Comparison of ENCODE assay signal across 8 cellular contexts in the genomic region with DNA sequence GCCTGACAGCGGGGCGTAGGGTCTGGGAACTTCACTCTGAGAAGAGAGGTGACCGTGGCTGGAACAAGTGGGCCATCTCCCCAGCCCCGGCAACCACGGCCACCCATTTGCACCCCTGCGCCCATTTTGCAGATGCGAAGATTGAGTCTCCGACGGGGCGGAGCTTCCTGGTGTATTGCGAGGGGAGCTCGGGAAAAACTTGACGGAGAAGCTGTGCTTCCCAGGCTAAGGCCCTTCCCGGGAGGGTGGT. TPM values are rescaled to one million over a fixed set of nuclear protein-coding genes. Genes with fewer than 3 reads are reported as not detected.
A peak's percentile ranks its signal among the peaks of the same experiment; 100 is the strongest.
DNase-seq lines count a peak whose midpoint lies in the region; ATAC-seq, FAIRE-seq and TF ChIP-seq lines count a peak whose summit lies in the region.

No MANE protein-coding gene starts in this region.

- CTCF ChIA-PET in OCI-LY7 (lab: Charles Lee; ENCODE audit: unreplicated experiment) = interaction anchor here (0.6 to 2.0 kb wide), 4 partner anchors 12 to 1001 kb away, joined by 3 to 7 read pairs (median 4); no protein-coding TSS in a partner anchor
- CTCF ChIA-PET in endothelial cell of umbilical vein (lab: Charles Lee) = interaction anchor here (0.9 to 8.7 kb wide), 15 partner anchors 12 to 172 kb away, joined by 3 to 80 read pairs (median 11); a partner anchor contains a TSS

- H3K79me2 ChIP-seq in OCI-LY7 (ENCODE audit: insufficient read depth, low read depth, low read length) = peaks cover 23% of the 10 kb centered on the region
- peaks cover 23% of the 10 kb centered on the region for H3K79me2 ChIP-seq in endothelial cell of umbilical vein (ENCODE audit: control insufficient read depth, insufficient read depth, low read length)

- FAIRE-seq in endothelial cell of umbilical vein (lab: Jason Lieb, UNC) = no peak

- BruUV-seq in OCI-LY7 (replicated peaks; lab: Mats Ljungman, UMichigan) (no TSS peak), endothelial cell of umbilical vein (replicated peaks; lab: Mats Ljungman, UMichigan) (no TSS peak)

- dilution Hi-C loops in endothelial cell of umbilical vein (cut with MboI; ENCODE audit: extremely low pct_ligation_motif_present, low sequenced_read_pairs) = no loop called here

- peak overlapping the region; percentile 100 for H3K9ac ChIP-seq in endothelial cell of umbilical vein (replicated peaks; ENCODE audit: extremely low read depth, insufficient read depth, low read length)
- H3K9ac ChIP-seq in rectal smooth muscle tissue (ENCODE audit: low read length) = peak overlapping the region; percentile 84

- POLR2A ChIA-PET in OCI-LY7 (lab: Charles Lee) = interaction anchor here (0.6 to 2.2 kb wide), 5 partner anchors 37 to 152 kb away, joined by 3 to 11 read pairs (median 3); a partner anchor contains a TSS
- POLR2A ChIA-PET in endothelial cell of umbilical vein (lab: Charles Lee) = interaction anchor here (0.6 kb wide), 1 partner anchor 36 kb away, joined by 4 read pairs; no protein-coding TSS in a partner anchor

- H3K4me2 ChIP-seq in OCI-LY7 (ENCODE audit: low read length) (peak overlapping the region; percentile 86), endothelial cell of umbilical vein (ENCODE audit: insufficient read depth, low read length) (peak overlapping the region; percentile 81)

- TF ChIP-seq CTCF in GM06990 (IDR thresholded peaks at IDR 0.05; ENCODE audit: insufficient read depth, low read length, poor library complexity, severe bottlenecking) = no peak
- no peak for TF ChIP-seq CTCF in OCI-LY7 (conservative IDR thresholded peaks at IDR 0.05; ENCODE audit: low read length)
- TF ChIP-seq CTCF in endothelial cell of umbilical vein (IDR thresholded peaks at IDR 0.05; ENCODE audit: extremely low read depth in 1 of 2, insufficient read depth in 1 of 2, low read depth in 1 of 2, low read length in 2 of 2) = no peak

- H3K9me3 ChIP-seq in OCI-LY7 (ENCODE audit: low read length) (no peaks in the 10 kb centered on the region), endothelial cell of umbilical vein (replicated peaks; ENCODE audit: control insufficient read depth, insufficient read depth, low read length) (no peaks in the 10 kb centered on the region)

- H3K27ac ChIP-seq in OCI-LY7 (ENCODE audit: low read depth, low read length, poor library complexity, severe bottlenecking) (peak overlapping the region; percentile 94), endothelial cell of umbilical vein (ENCODE audit: insufficient read depth, low read depth, low read length) (peak overlapping the region; percentile 100), rectal smooth muscle tissue (ENCODE audit: low read depth, low read length) (peak overlapping the region; percentile 100)

- no peak for TF ChIP-seq POLR2A in endothelial cell of umbilical vein (IDR thresholded peaks at IDR 0.05; ENCODE audit: low read depth, low read length)

- H3K4me3 ChIP-seq in GM06990 (replicated peaks; ENCODE audit: low read depth, low read length) (peak overlapping the region; percentile 85), OCI-LY7 (ENCODE audit: low read depth, low read length, poor library complexity, severe bottlenecking) (peak overlapping the region; percentile 94), endothelial cell of umbilical vein (replicated peaks in 1 of 3; ENCODE audit: insufficient read depth in 1 of 3, low read depth in 1 of 3, low read length in 3 of 3) (peak overlapping the region; percentile 52 to 79 (median 72)), rectal smooth muscle tissue (ENCODE audit: low read length) (peak overlapping the region; percentile 99)

- no peak for DNase-seq in GM06990 (ENCODE audit: extremely low read depth, insufficient read length)
- no peak for DNase-seq in OCI-LY7 (ENCODE audit: low spot score)
- no peak for DNase-seq in endothelial cell of umbilical vein (ENCODE audit: low read depth, low spot score)
- no peak for DNase-seq in HK-2 (ENCODE audit: unreplicated experiment)
- no peak for DNase-seq in OCI-M2 (lab: John Stamatoyannopoulos, UW; ENCODE audit: unreplicated experiment)
- no peak for DNase-seq in hepatic stellate cell (ENCODE audit: low spot score)

- no peaks in the 10 kb centered on the region for H4K20me1 ChIP-seq in OCI-LY7 (ENCODE audit: insufficient read depth, low read length)
- no peaks in the 10 kb centered on the region for H4K20me1 ChIP-seq in endothelial cell of umbilical vein (replicated peaks; ENCODE audit: control insufficient read depth, extremely low read depth, insufficient read depth, low read length)

- no peaks in the 10 kb centered on the region for H3K27me3 ChIP-seq in GM06990 (replicated peaks; ENCODE audit: control insufficient read depth, insufficient read depth, low read length)
- peaks cover 0 to 2% of the 10 kb centered on the region in 2 experiments for H3K27me3 ChIP-seq in endothelial cell of umbilical vein (ENCODE audit: control insufficient read depth in 2 of 2, insufficient read depth in 2 of 2, low read length in 2 of 2)
- no peaks in the 10 kb centered on the region for H3K27me3 ChIP-seq in rectal smooth muscle tissue (ENCODE audit: control insufficient read depth, insufficient read depth, low read length)

- H3K36me3 ChIP-seq in GM06990 (ENCODE audit: control insufficient read depth, insufficient read depth, low read length) (peaks cover 22% of the 10 kb centered on the region), OCI-LY7 (ENCODE audit: insufficient read depth, low read length) (peaks cover 30% of the 10 kb centered on the region), endothelial cell of umbilical vein (ENCODE audit: control insufficient read depth in 2 of 2, extremely low read depth in 1 of 2, insufficient read depth in 2 of 2, low read length in 2 of 2) (peaks cover 0 to 17% of the 10 kb centered on the region in 2 experiments), rectal smooth muscle tissue (ENCODE audit: control insufficient read depth, insufficient read depth, low read length) (peaks cover 20% of the 10 kb centered on the region)

- H3K4me1 ChIP-seq in OCI-LY7 (ENCODE audit: insufficient read depth, low read length, poor library complexity, severe bottlenecking) = peaks cover 25% of the 10 kb centered on the region
- peaks cover 14% of the 10 kb centered on the region for H3K4me1 ChIP-seq in endothelial cell of umbilical vein (ENCODE audit: control insufficient read depth, extremely low read depth, insufficient read depth, low read length)
- H3K4me1 ChIP-seq in rectal smooth muscle tissue (ENCODE audit: control insufficient read depth, insufficient read depth, low read length) = peaks cover 8% of the 10 kb centered on the region

- no peaks in the 10 kb centered on the region for H3K9me2 ChIP-seq in OCI-LY7 (ENCODE audit: insufficient read depth, low read length)

- intact Hi-C loops in OCI-LY7 (cut with micrococcal nuclease; ENCODE audit: unreplicated experiment) (loop anchor here (1.0 to 5.0 kb wide), 6 partner anchors 36 to 716 kb away; a partner anchor contains a TSS), endothelial cell of umbilical vein (cut with micrococcal nuclease) (loop anchor here (2.0 to 5.0 kb wide), 2 partner anchors 81 to 1004 kb away; a partner anchor contains a TSS)

- ATAC-seq in GM21723 (IDR thresholded peaks at IDR 0.05; ENCODE audit: unreplicated experiment) = peak; percentile 19

- peak overlapping the region; percentile 41 for H2AFZ ChIP-seq in OCI-LY7 (ENCODE audit: low read length)
- H2AFZ ChIP-seq in endothelial cell of umbilical vein (ENCODE audit: low read depth, low read length) = peak overlapping the region; percentile 66

- H3K9me1 ChIP-seq in endothelial cell of umbilical vein (replicated peaks; ENCODE audit: control insufficient read depth, extremely low read depth, insufficient read depth, low read length) = no peaks in the 10 kb centered on the region

RNA-seq across cellular contexts. Expression of a gene that starts 0.7 kb away (rescaled TPM):
- 15.0 and 21.0 TPM in 2 replicates for total RNA-seq in OCI-LY7 (2014; rRNA removed; shearing (Covaris generic))
- total RNA-seq in OCI-LY7 (2022) (28.4 and 30.5 TPM in 2 replicates), endothelial cell of umbilical vein (22.8 and 23.9 TPM in 2 replicates)
- polyA plus RNA-seq in endothelial cell of umbilical vein = 17.3 and 20.4 TPM in 2 replicates
- 8.5 and 11.3 TPM in 2 replicates for polyA plus RNA-seq in endothelial cell of umbilical vein (2011; cell fraction: cytosol; rRNA removed)
- polyA plus RNA-seq in endothelial cell of umbilical vein (2011; cell fraction: nucleus; rRNA removed) = 59.6 and 68.7 TPM in 2 replicates
- polyA plus RNA-seq in endothelial cell of umbilical vein (2012) = 9.2 and 10.8 TPM in 2 replicates
- polyA minus RNA-seq in endothelial cell of umbilical vein = 24.7 and 32.9 TPM in 2 replicates
- 8.7 TPM for polyA minus RNA-seq in endothelial cell of umbilical vein (2011; cell fraction: cytosol; rRNA and poly(A)+ RNA removed)
- polyA minus RNA-seq in endothelial cell of umbilical vein (2011; cell fraction: nucleus; rRNA and poly(A)+ RNA removed) = 45.1 and 55.4 TPM in 2 replicates

RNA-seq across cellular contexts. Expression of a gene that starts 36.9 kb away (rescaled TPM):
- total RNA-seq in OCI-LY7 (2014; rRNA removed; shearing (Covaris generic)) = 16.7 and 21.2 TPM in 2 replicates
- total RNA-seq in OCI-LY7 (2022) = 40.6 and 50.3 TPM in 2 replicates
- total RNA-seq in endothelial cell of umbilical vein = 25.8 and 27.2 TPM in 2 replicates
- 26.4 and 27.6 TPM in 2 replicates for polyA plus RNA-seq in endothelial cell of umbilical vein
- polyA plus RNA-seq in endothelial cell of umbilical vein (2011; cell fraction: cytosol; rRNA removed) = 19.2 and 22.7 TPM in 2 replicates
- 32.7 and 35.6 TPM in 2 replicates for polyA plus RNA-seq in endothelial cell of umbilical vein (2011; cell fraction: nucleus; rRNA removed)
- polyA plus RNA-seq in endothelial cell of umbilical vein (2012) = 15.6 and 18.6 TPM in 2 replicates
- 17.2 and 28.9 TPM in 2 replicates for polyA minus RNA-seq in endothelial cell of umbilical vein
- 22.8 TPM for polyA minus RNA-seq in endothelial cell of umbilical vein (2011; cell fraction: cytosol; rRNA and poly(A)+ RNA removed)
- polyA minus RNA-seq in endothelial cell of umbilical vein (2011; cell fraction: nucleus; rRNA and poly(A)+ RNA removed) = 32.5 and 34.5 TPM in 2 replicates

RNA-seq across cellular contexts. Expression of a gene that starts 37.4 kb away (rescaled TPM):
- not detected in 2 replicates for total RNA-seq in OCI-LY7 (2014; rRNA removed; shearing (Covaris generic))
- total RNA-seq in OCI-LY7 (2022) (not detected in 2 replicates), endothelial cell of umbilical vein (not detected in 2 replicates)
- not detected in 2 replicates for polyA plus RNA-seq in endothelial cell of umbilical vein
- polyA plus RNA-seq in endothelial cell of umbilical vein (2011; cell fraction: cytosol; rRNA removed) = not detected in 2 replicates
- polyA plus RNA-seq in endothelial cell of umbilical vein (2011; cell fraction: nucleus; rRNA removed) = not detected in 2 replicates
- polyA plus RNA-seq in endothelial cell of umbilical vein (2012) = not detected in 2 replicates
- polyA minus RNA-seq in endothelial cell of umbilical vein = not detected in 2 replicates
- polyA minus RNA-seq in endothelial cell of umbilical vein (2011; cell fraction: cytosol; rRNA and poly(A)+ RNA removed) = not detected
- polyA minus RNA-seq in endothelial cell of umbilical vein (2011; cell fraction: nucleus; rRNA and poly(A)+ RNA removed) = not detected in 2 replicates

RNA-seq across cellular contexts. Expression of a gene that starts 57.7 kb away (rescaled TPM):
- 0.18 and 3.8 TPM in 2 replicates for total RNA-seq in OCI-LY7 (2014; rRNA removed; shearing (Covaris generic))
- 10.3 and 11.0 TPM in 2 replicates for total RNA-seq in OCI-LY7 (2022)
- 1.6 and 1.8 TPM in 2 replicates for total RNA-seq in endothelial cell of umbilical vein
- polyA plus RNA-seq in endothelial cell of umbilical vein = 1.8 and 2.3 TPM in 2 replicates
- polyA plus RNA-seq in endothelial cell of umbilical vein (2011; cell fraction: cytosol; rRNA removed) = 1.8 and 1.9 TPM in 2 replicates
- 0.51 and 0.92 TPM in 2 replicates for polyA plus RNA-seq in endothelial cell of umbilical vein (2011; cell fraction: nucleus; rRNA removed)
- polyA plus RNA-seq in endothelial cell of umbilical vein (2012) = 4.4 and 7.1 TPM in 2 replicates
- polyA minus RNA-seq in endothelial cell of umbilical vein = 1.3 and 1.5 TPM in 2 replicates
- not detected for polyA minus RNA-seq in endothelial cell of umbilical vein (2011; cell fraction: cytosol; rRNA and poly(A)+ RNA removed)
- polyA minus RNA-seq in endothelial cell of umbilical vein (2011; cell fraction: nucleus; rRNA and poly(A)+ RNA removed) = 0.24 and 0.43 TPM in 2 replicates

RNA-seq across cellular contexts. Expression of a gene that starts 59.4 kb away (rescaled TPM):
- 14.3 and 17.1 TPM in 2 replicates for total RNA-seq in OCI-LY7 (2014; rRNA removed; shearing (Covaris generic))
- total RNA-seq in OCI-LY7 (2022) (12.7 and 15.8 TPM in 2 replicates), endothelial cell of umbilical vein (61.9 and 62.1 TPM in 2 replicates)
- 118 TPM in 2 replicates for polyA plus RNA-seq in endothelial cell of umbilical vein
- polyA plus RNA-seq in endothelial cell of umbilical vein (2011; cell fraction: cytosol; rRNA removed) = 70.8 and 89.9 TPM in 2 replicates
- polyA plus RNA-seq in endothelial cell of umbilical vein (2011; cell fraction: nucleus; rRNA removed) = 48.2 and 60.0 TPM in 2 replicates
- polyA plus RNA-seq in endothelial cell of umbilical vein (2012) = 71.4 and 133 TPM in 2 replicates
- polyA minus RNA-seq in endothelial cell of umbilical vein = 67.3 and 73.5 TPM in 2 replicates
- 1.1 TPM for polyA minus RNA-seq in endothelial cell of umbilical vein (2011; cell fraction: cytosol; rRNA and poly(A)+ RNA removed)
- 19.4 and 23.8 TPM in 2 replicates for polyA minus RNA-seq in endothelial cell of umbilical vein (2011; cell fraction: nucleus; rRNA and poly(A)+ RNA removed)
